8 cellular contexts compared by ENCODE assay signal in genomic region chr20:4091332-4092135, GRCh38. TPM values are rescaled to one million over a fixed set of nuclear protein-coding genes. Genes with fewer than 3 reads are reported as not detected.
DNase-seq lines count a peak whose midpoint lies in the region; ATAC-seq and TF ChIP-seq lines count a peak whose summit lies in the region.

No MANE protein-coding gene starts in this region.

- peak overlapping the region; percentile 85 for H3K9ac ChIP-seq in mesenchymal stem cell (ENCODE audit: low read length)

- no peak overlapping the region for H3K4me3 ChIP-seq in WERI-Rb-1 (ENCODE audit: low read depth, low read length)
- H3K4me3 ChIP-seq in mesenchymal stem cell (ENCODE audit: insufficient read depth in 1 of 2, low read depth in 1 of 2, low read length in 2 of 2): peak overlapping the region in 1 of 2 experiments; percentile 62

- no peak overlapping the region for H3K14ac ChIP-seq in mesenchymal stem cell (ENCODE audit: low read length in 2 of 2)

- peak overlapping the region; percentile 86 to 90 for H3K18ac ChIP-seq in mesenchymal stem cell (ENCODE audit: low read depth in 1 of 2, low read length in 2 of 2)

- H4K8ac ChIP-seq in mesenchymal stem cell (ENCODE audit: low read length): peak overlapping the region; percentile 97

- H3K9me3 ChIP-seq in WERI-Rb-1 (ENCODE audit: severe bottlenecking): peaks cover 4% of the 10 kb centered on the region
- peaks cover 16% of the 10 kb centered on the region for H3K9me3 ChIP-seq in mesenchymal stem cell (ENCODE audit: control insufficient read depth, low read length)

- 40% methylated on average over 21 of the region's 21 CpGs for WGBS in mesenchymal stem cell

- peak overlapping the region; percentile 46 for H2AFZ ChIP-seq in mesenchymal stem cell (ENCODE audit: low read depth, low read length)

- peak overlapping the region; percentile 35 for H2AK5ac ChIP-seq in mesenchymal stem cell (ENCODE audit: low read length, severe bottlenecking)

- peak overlapping the region; percentile 90 for H4K91ac ChIP-seq in mesenchymal stem cell (ENCODE audit: low read length)

- no peak for ATAC-seq in HG02763 (IDR thresholded peaks at IDR 0.05; ENCODE audit: unreplicated experiment)

- H3K4me2 ChIP-seq in mesenchymal stem cell (ENCODE audit: low read length, poor library complexity, severe bottlenecking): no peak overlapping the region

- peak; percentile 71 for TF ChIP-seq CTCF in WERI-Rb-1 (IDR thresholded peaks at IDR 0.05; ENCODE audit: low read depth, low read length)

- H3K4me1 ChIP-seq in mesenchymal stem cell (ENCODE audit: control insufficient read depth, insufficient read depth, low read depth, low read length): peaks cover 10% of the 10 kb centered on the region

- no peak overlapping the region for H3K27ac ChIP-seq in WERI-Rb-1
- H3K27ac ChIP-seq in mesenchymal stem cell (ENCODE audit: low read length, poor library complexity, severe bottlenecking): peak overlapping the region; percentile 82

- peak overlapping the region; percentile 64 for H2BK120ac ChIP-seq in mesenchymal stem cell (ENCODE audit: low read depth, low read length)

- peak overlapping the region; percentile 69 to 80 for H2BK12ac ChIP-seq in mesenchymal stem cell (ENCODE audit: low read length in 2 of 2)

- H3K27me3 ChIP-seq in WERI-Rb-1 (ENCODE audit: insufficient read depth, low read depth, severe bottlenecking) (no peaks in the 10 kb centered on the region), mesenchymal stem cell (ENCODE audit: control insufficient read depth in 1 of 2, insufficient read depth in 1 of 2, low read length in 2 of 2) (no peaks in the 10 kb centered on the region)

- H3K4ac ChIP-seq in mesenchymal stem cell (ENCODE audit: low read depth in 1 of 2, low read length in 2 of 2): peak overlapping the region; percentile 21 to 73

- H3K23ac ChIP-seq in mesenchymal stem cell (ENCODE audit: low read length in 2 of 2): peak overlapping the region in 1 of 2 experiments; percentile 90

- DNase-seq in Daoy (ENCODE audit: low read depth) (peak; percentile 79), LHCN-M2 (ENCODE audit: low read depth) (peak; percentile 67), WERI-Rb-1 (peak; percentile 65), dermis microvascular lymphatic vessel endothelial cell (ENCODE audit: low read depth in 2 of 2) (peak; percentile 7 to 34), mesenchymal stem cell (peak; percentile 98), NCI-H1092 (lab: John Stamatoyannopoulos, UW) (no peak)
- no peak for DNase-seq in NK-92 treated with Interleukin-12 subunit alpha and Interleukin-12 subunit beta, amount 100 ng/mL, for 24 hours (lab: John Stamatoyannopoulos, UW)

- H3K79me1 ChIP-seq in mesenchymal stem cell (replicated peaks; ENCODE audit: low read length, poor library complexity, severe bottlenecking): no peaks in the 10 kb centered on the region

- H2BK15ac ChIP-seq in mesenchymal stem cell (ENCODE audit: low read depth, poor library complexity, severe bottlenecking): peak overlapping the region; percentile 67

- no peaks in the 10 kb centered on the region for H3K36me3 ChIP-seq in WERI-Rb-1
- H3K36me3 ChIP-seq in mesenchymal stem cell (ENCODE audit: control insufficient read depth in 1 of 2, insufficient read depth in 2 of 2, low read depth in 1 of 2, low read length in 2 of 2): no peaks in the 10 kb centered on the region

- H2BK5ac ChIP-seq in mesenchymal stem cell (ENCODE audit: low read depth, low read length, poor library complexity, severe bottlenecking): no peak overlapping the region

RNA-seq across cellular contexts. Expression of gene SMOX, which starts 57.1 kb away (rescaled TPM):
- total RNA-seq in Daoy (2014; rRNA removed; shearing (Covaris generic)): 35.8 and 37.6 TPM in 2 replicates
- total RNA-seq in LHCN-M2 (2014; rRNA removed) (15.6 and 16.7 TPM in 2 replicates), dermis microvascular lymphatic vessel endothelial cell (14.8 TPM in 2 replicates)
- polyA plus RNA-seq in LHCN-M2 (2012): 5.8 TPM
- polyA plus RNA-seq in mesenchymal stem cell (2013, experiment 1 of 2): 48.3 TPM
- 50.0 TPM for polyA plus RNA-seq in mesenchymal stem cell (2013, experiment 2 of 2)

Comparison
In these comparisons a context has a peak if more than half of its experiments do, and no peak if none do; other contexts are left out.
1. DNase-seq: peak in Daoy (single experiment), LHCN-M2 (single experiment), WERI-Rb-1 (single experiment), dermis microvascular lymphatic vessel endothelial cell (2 of 2) and mesenchymal stem cell (single experiment); none in NCI-H1092 (single experiment) and NK-92 treated with Interleukin-12 subunit alpha and Interleukin-12 subunit beta, amount 100 ng/mL, for 24 hours (single experiment).